1 cellular context compared by ENCODE assay signal in the genomic region with DNA sequence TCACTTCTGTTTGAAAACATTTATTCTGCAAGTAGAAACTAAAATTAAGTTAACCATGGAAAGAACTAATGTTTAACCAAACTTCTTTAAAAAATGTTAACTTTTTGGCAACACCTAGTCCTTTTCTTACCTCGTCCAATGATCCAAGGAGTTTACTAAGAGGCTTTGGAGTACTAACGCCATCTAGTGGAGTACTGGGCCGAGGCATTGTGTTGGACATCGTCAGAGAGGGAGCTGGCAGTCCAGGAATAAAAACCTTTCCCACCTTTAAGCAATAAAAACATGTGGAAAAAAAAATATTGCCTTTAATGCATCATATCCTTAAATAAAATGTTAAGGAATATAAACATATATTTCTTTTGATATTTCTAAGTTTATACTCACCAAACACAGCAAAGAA.
A peak's percentile ranks its signal among the peaks of the same experiment; 100 is the strongest.
TF ChIP-seq lines count a peak whose summit lies in the region.

No MANE protein-coding gene starts in this region.

TF ChIP-seq in HepG2, 621 proteins besides CTCF, POLR2A, EP300 and RAD21:
- TF ChIP-seq STAG1 (CRISPR knock-in tag; IDR thresholded peaks at IDR 0.05): peak; percentile 52
